ENCODE assay signal across 22 cellular contexts in genomic region chr15:59312199-59312598, GRCh38.
"Had no signal": no experiment of that assay in that cellular context is flagged by ENCODE, and none has a peak within 500 bp of the region (broad histone marks: within the 10 kb centered on the region; RNA-seq: fewer than 3 reads in every experiment).

No MANE protein-coding gene starts in this region.

- H3K9me3 Mint-ChIP-seq: activated naive CD4-positive, alpha-beta T cell treated with anti-CD3 and anti-CD28 coated beads, Interleukin-2, amount 50 U/mL, for 24 hours; natural killer cell had no signal

- H3K36me3 ChIP-seq: left ventricle myocardium inferior, prostate gland, suprapubic skin, upper lobe of right lung had no signal

- H3K4me3 Mint-ChIP-seq: activated CD8-positive, alpha-beta T cell treated with anti-CD3 and anti-CD28 coated beads, Interleukin-2, amount 10 ng/mL, durations not matched to agents 7 days and 5 days; activated naive CD4-positive, alpha-beta T cell treated with anti-CD3 and anti-CD28 coated beads, Interleukin-2, amount 50 U/mL, for 24 hours; natural killer cell had no signal

- H3K36me3 Mint-ChIP-seq: activated naive CD4-positive, alpha-beta T cell treated with anti-CD3 and anti-CD28 coated beads, Interleukin-2, amount 50 U/mL, for 24 hours; natural killer cell had no signal

- H3K9me3 ChIP-seq: left ventricle myocardium inferior, prostate gland, suprapubic skin, upper lobe of right lung had no signal

- H3K27me3 ChIP-seq: suprapubic skin, upper lobe of right lung had no signal

- FAIRE-seq: colon had no signal

- H3K27ac Mint-ChIP-seq: activated CD8-positive, alpha-beta T cell treated with anti-CD3 and anti-CD28 coated beads, Interleukin-2, amount 10 ng/mL, durations not matched to agents 7 days and 5 days; activated naive CD4-positive, alpha-beta T cell treated with anti-CD3 and anti-CD28 coated beads, Interleukin-2, amount 50 U/mL, for 24 hours; natural killer cell had no signal

- H3K4me1 Mint-ChIP-seq: activated naive CD4-positive, alpha-beta T cell treated with anti-CD3 and anti-CD28 coated beads, Interleukin-2, amount 50 U/mL, for 24 hours had no signal

- H3K4me3 ChIP-seq: left ventricle myocardium inferior, prostate gland, skin epidermis, suprapubic skin, upper lobe of right lung had no signal

- DNase-seq: activated CD4-positive, alpha-beta T cell treated with anti-CD3 and anti-CD28 coated beads for 4 hours; activated CD8-positive, alpha-beta memory T cell treated with anti-CD3 and anti-CD28 coated beads, Interleukin-2, amount 50 U/mL, for 4 hours; activated CD8-positive, alpha-beta T cell treated with anti-CD3 and anti-CD28 coated beads, Interleukin-2, amount 10 ng/mL, durations not matched to agents 7 days and 5 days; activated effector memory CD4-positive, alpha-beta T cell treated with anti-CD3 and anti-CD28 coated beads, Interleukin-2, amount 50 U/mL, for 16 hours; activated T-cell treated with anti-CD3 and anti-CD28 coated beads, Interleukin-2, amount 50 U/mL, for 48 hours; caudate nucleus; effector CD4-positive, alpha-beta T cell; foreskin fibroblast; hippocampal formation; left ventricle myocardium inferior; natural killer cell; right cardiac atrium; stimulated activated CD4-positive, alpha-beta T cell treated with anti-CD3 and anti-CD28 coated beads, Interleukin-15, amount 100 ng/mL, for 24 hours; stimulated activated CD4-positive, alpha-beta T cell treated with anti-CD3 and anti-CD28 coated beads, Interleukin-4, amount 100 ng/mL, for 1 hour; stimulated activated naive CD4-positive, alpha-beta T cell treated with Interleukin-2 at 50 U/mL for 16 hours; upper lobe of right lung had no signal

- H3K27me3 Mint-ChIP-seq: activated naive CD4-positive, alpha-beta T cell treated with anti-CD3 and anti-CD28 coated beads, Interleukin-2, amount 50 U/mL, for 24 hours had no signal

- H3K27ac ChIP-seq: left ventricle myocardium inferior, prostate gland, upper lobe of right lung, VCaP had no signal

- ATAC-seq: activated CD8-positive, alpha-beta T cell treated with anti-CD3 and anti-CD28 coated beads, Interleukin-2, amount 10 ng/mL, durations not matched to agents 7 days and 5 days; natural killer cell; right cardiac atrium; upper lobe of right lung had no signal
